ENCODE assay signal across 8 cellular contexts in genomic region chr12:64669270-64669842, GRCh38. TPM values are rescaled to one million over a fixed set of nuclear protein-coding genes. Genes with fewer than 3 reads are reported as not detected.
DNase-seq lines count a peak whose midpoint lies in the region; ATAC-seq and TF ChIP-seq lines count a peak whose summit lies in the region.

No MANE protein-coding gene starts in this region.

- H3K9ac ChIP-seq in HUES6 (ENCODE audit: low read length): no peak overlapping the region

- H3K36me3 ChIP-seq in HUES6 (ENCODE audit: control insufficient read depth, insufficient read depth, low read length) (no peaks in the 10 kb centered on the region), SJCRH30 (no peaks in the 10 kb centered on the region)

- H3K4me3 ChIP-seq in GM12875 (ENCODE audit: low read depth, low read length): peak overlapping the region; percentile 30
- 0 out of 2 replicates have a peak overlapping the region, but pooled peaks have one; percentile 4 for H3K4me3 ChIP-seq in HUES6 (ENCODE audit: low read depth, low read length)
- no peak overlapping the region for H3K4me3 ChIP-seq in SJCRH30

- H3K4me1 Mint-ChIP-seq in activated CD4-positive, alpha-beta memory T cell treated with anti-CD3 and anti-CD28 coated beads, Interleukin-2, amount 10 ng/mL, durations not matched to agents 7 days and 5 days: peaks cover 92% of the 10 kb centered on the region

- peak; percentile 60 for DNase-seq in activated CD4-positive, alpha-beta memory T cell treated with anti-CD3 and anti-CD28 coated beads, Interleukin-2, amount 10 ng/mL, durations not matched to agents 7 days and 5 days
- DNase-seq in left cardiac atrium (peak; percentile 55), HuH-7 (ENCODE audit: low spot score) (no peak), SJCRH30 (no peak)
- peak; percentile 36 to 90 (median 67) for DNase-seq in stimulated activated naive CD4-positive, alpha-beta T cell (lab: John Stamatoyannopoulos, UW)

- H3K9me3 ChIP-seq in HUES6 (ENCODE audit: control insufficient read depth, insufficient read depth, low read depth, low read length) (no peaks in the 10 kb centered on the region), SJCRH30 (replicated peaks) (no peaks in the 10 kb centered on the region)

- POLR2A ChIA-PET in activated CD4-positive, alpha-beta memory T cell treated with anti-CD3 and anti-CD28 coated beads, Interleukin-2, amount 10 ng/mL, durations not matched to agents 7 days and 5 days (lab: Charles Lee): interaction anchor here (0.6 to 10.0 kb wide), 17 partner anchors 9 to 500 kb away, joined by 3 to 301 read pairs (median 4); partner anchors contain the start of genes LEMD3, RASSF3 and XPOT

- no peaks in the 10 kb centered on the region for H3K9me3 Mint-ChIP-seq in activated CD4-positive, alpha-beta memory T cell treated with anti-CD3 and anti-CD28 coated beads, Interleukin-2, amount 10 ng/mL, durations not matched to agents 7 days and 5 days

- H3K4me1 ChIP-seq in HUES6 (ENCODE audit: control insufficient read depth, insufficient read depth, low read length) (peaks cover 86% of the 10 kb centered on the region), SJCRH30 (peaks cover 18% of the 10 kb centered on the region)

- H3K27ac ChIP-seq in HUES6 (ENCODE audit: low read depth, low read length): peak overlapping the region; percentile 8; the same call in 1 of the 2 replicates
- H3K27ac ChIP-seq in SJCRH30: no peak overlapping the region

- peaks cover 30% of the 10 kb centered on the region for H3K36me3 Mint-ChIP-seq in activated CD4-positive, alpha-beta memory T cell treated with anti-CD3 and anti-CD28 coated beads, Interleukin-2, amount 10 ng/mL, durations not matched to agents 7 days and 5 days (ENCODE audit: low read depth)

- CTCF ChIA-PET in activated CD4-positive, alpha-beta memory T cell treated with anti-CD3 and anti-CD28 coated beads, Interleukin-2, amount 10 ng/mL, durations not matched to agents 7 days and 5 days (lab: Charles Lee): interaction anchor here (0.5 to 4.0 kb wide), 19 partner anchors 9 to 1589 kb away, joined by 3 to 92 read pairs (median 4); no protein-coding TSS in a partner anchor

- peak; percentile 82 for ATAC-seq in GM21528 (IDR thresholded peaks at IDR 0.05; ENCODE audit: low FRiP score, unreplicated experiment)
- peak; percentile 20 to 45 for ATAC-seq in left cardiac atrium

- peak overlapping the region; percentile 82 for H3K4me3 Mint-ChIP-seq in activated CD4-positive, alpha-beta memory T cell treated with anti-CD3 and anti-CD28 coated beads, Interleukin-2, amount 10 ng/mL, durations not matched to agents 7 days and 5 days

- peak overlapping the region; percentile 98 for H3K27ac Mint-ChIP-seq in activated CD4-positive, alpha-beta memory T cell treated with anti-CD3 and anti-CD28 coated beads, Interleukin-2, amount 10 ng/mL, durations not matched to agents 7 days and 5 days

- H3K27me3 ChIP-seq in HUES6 (ENCODE audit: control insufficient read depth, insufficient read depth, low read length) (no peaks in the 10 kb centered on the region), SJCRH30 (no peaks in the 10 kb centered on the region)

- H3K27me3 Mint-ChIP-seq in activated CD4-positive, alpha-beta memory T cell treated with anti-CD3 and anti-CD28 coated beads, Interleukin-2, amount 10 ng/mL, durations not matched to agents 7 days and 5 days: no peaks in the 10 kb centered on the region

- intact Hi-C loops in left cardiac atrium (cut with DNase I): no loop called here

- no peak for TF ChIP-seq CTCF in GM12875 (IDR thresholded peaks at IDR 0.05; ENCODE audit: borderline replicate concordance, insufficient read depth, low read depth, low read length)

RNA-seq across cellular contexts. Expression of gene RASSF3, which starts 59.1 kb away (rescaled TPM):
- 10 to 100 TPM; 81.3 to 83.7 TPM for total RNA-seq in activated CD4-positive, alpha-beta memory T cell treated with anti-CD3 and anti-CD28 coated beads, Interleukin-2, amount 10 ng/mL, durations not matched to agents 7 days and 5 days
- total RNA-seq in left cardiac atrium: 100 to 1,000 TPM; 116 to 118 TPM
- 25.3 and 27.2 TPM in 2 replicates for total RNA-seq in SJCRH30 (2014; rRNA removed; shearing (Covaris generic))

Comparison
In these comparisons a context has a peak if more than half of its experiments do, and no peak if none do; other contexts are left out.
1. DNase-seq: peak in activated CD4-positive, alpha-beta memory T cell treated with anti-CD3 and anti-CD28 coated beads, Interleukin-2, amount 10 ng/mL, durations not matched to agents 7 days and 5 days (single experiment), left cardiac atrium (single experiment) and stimulated activated naive CD4-positive, alpha-beta T cell (6 of 6); none in HuH-7 (single experiment) and SJCRH30 (0 of 2).